8 cellular contexts compared by ENCODE assay signal in genomic region chr1:26584022-26584485, GRCh38. TPM values are rescaled to one million over a fixed set of nuclear protein-coding genes. Genes with fewer than 3 reads are reported as not detected.
DNase-seq lines count a peak whose midpoint lies in the region; TF ChIP-seq lines count a peak whose summit lies in the region.

No MANE protein-coding gene starts in this region.

- H3K27ac ChIP-seq in RWPE1 (no peak overlapping the region), tibial artery (no peak overlapping the region)

- H3K4me1 ChIP-seq in tibial artery, result no peaks in the 10 kb centered on the region

- intact Hi-C loops in tibial artery (cut with DNase I; ENCODE audit: low total_unique reads), result no loop called here

- peaks cover 3% of the 10 kb centered on the region for H3K36me3 Mint-ChIP-seq in activated naive CD8-positive, alpha-beta T cell treated with anti-CD3 and anti-CD28 coated beads for 36 hours

- no peak overlapping the region for H3K4me3 Mint-ChIP-seq in activated naive CD8-positive, alpha-beta T cell treated with anti-CD3 and anti-CD28 coated beads for 36 hours

- DNase-seq in NCI-H748 (lab: John Stamatoyannopoulos, UW; ENCODE audit: unreplicated experiment) (peak; percentile 4), NCI-H748 treated with DMSO at 0.1 percent for 48 hours (lab: John Stamatoyannopoulos, UW) (no peak), NOMO-1 treated with DMSO at 0.1 percent for 48 hours (lab: John Stamatoyannopoulos, UW; ENCODE audit: unreplicated experiment) (peak; percentile 34), putamen (ENCODE audit: low spot score) (no peak), RWPE1 (ENCODE audit: low spot score) (no peak), tibial artery (no peak)
- DNase-seq in activated naive CD8-positive, alpha-beta T cell treated with anti-CD3 and anti-CD28 coated beads for 36 hours, result peak; percentile 35
- peak; percentile 15 to 23 for DNase-seq in stimulated activated CD4-positive, alpha-beta T cell treated with anti-CD3 and anti-CD28 coated beads, Interleukin-4, amount 100 ng/mL, for 4 hours

- CTCF ChIA-PET in RWPE1 (lab: Yijun Ruan, JAX), result no interaction called here

- H3K4me1 Mint-ChIP-seq in activated naive CD8-positive, alpha-beta T cell treated with anti-CD3 and anti-CD28 coated beads for 36 hours, result peaks cover 41% of the 10 kb centered on the region

- no peak overlapping the region for H3K4me3 ChIP-seq in tibial artery

- H3K27me3 Mint-ChIP-seq in activated naive CD8-positive, alpha-beta T cell treated with anti-CD3 and anti-CD28 coated beads for 36 hours, result no peaks in the 10 kb centered on the region

- H3K36me3 ChIP-seq in tibial artery, result no peaks in the 10 kb centered on the region

- TF ChIP-seq CTCF in RWPE1 (conservative IDR thresholded peaks at IDR 0.05; ENCODE audit: low read depth) (no peak), tibial artery (IDR thresholded peaks at IDR 0.05) (no peak)

- H3K27me3 ChIP-seq in tibial artery, result peaks cover 0 to 3% of the 10 kb centered on the region in 2 donors

- H3K9me3 ChIP-seq in tibial artery, result peaks cover 0 to 10% (median 0%) of the 10 kb centered on the region in 3 donors

- H3K27ac Mint-ChIP-seq in activated naive CD8-positive, alpha-beta T cell treated with anti-CD3 and anti-CD28 coated beads for 36 hours, result no peak overlapping the region

- peaks cover 1% of the 10 kb centered on the region for H3K9me3 Mint-ChIP-seq in activated naive CD8-positive, alpha-beta T cell treated with anti-CD3 and anti-CD28 coated beads for 36 hours

- POLR2A ChIA-PET in RWPE1 (lab: Yijun Ruan, JAX; ENCODE audit: low non-redundant PET), result no interaction called here

RNA-seq across cellular contexts. Expression of gene RPS6KA1, which starts 54.5 kb away (rescaled TPM):
- 100 to 1,000 TPM; 131 to 133 TPM for total RNA-seq in activated naive CD8-positive, alpha-beta T cell treated with anti-CD3 and anti-CD28 coated beads for 36 hours

Comparison
In these comparisons a context has a peak if more than half of its experiments do, and no peak if none do; other contexts are left out.
1. DNase-seq: peak in NCI-H748 (single experiment), NOMO-1 treated with DMSO at 0.1 percent for 48 hours (single experiment), activated naive CD8-positive, alpha-beta T cell treated with anti-CD3 and anti-CD28 coated beads for 36 hours (single experiment) and stimulated activated CD4-positive, alpha-beta T cell treated with anti-CD3 and anti-CD28 coated beads, Interleukin-4, amount 100 ng/mL, for 4 hours (2 of 2); none in NCI-H748 treated with DMSO at 0.1 percent for 48 hours (single experiment), putamen (single experiment), RWPE1 (single experiment) and tibial artery (0 of 2).